24 cellular contexts compared by ENCODE assay signal in genomic region chr2:173215316-173215715, GRCh38.
DNase-seq lines count a peak whose midpoint lies in the region; ATAC-seq, FAIRE-seq and TF ChIP-seq lines count a peak whose summit lies in the region.
"Had no signal": no experiment of that assay in that cellular context is flagged by ENCODE, and none has a peak within 500 bp of the region (broad histone marks: within the 10 kb centered on the region; RNA-seq: fewer than 3 reads in every experiment).

No MANE protein-coding gene starts in this region.

- H3K4me3 Mint-ChIP-seq in MCF 10A (ENCODE audit: unreplicated experiment) (no peak overlapping the region), osteocyte (ENCODE audit: unreplicated experiment) (no peak overlapping the region)
- H3K4me3 Mint-ChIP-seq: CD8-positive, alpha-beta T cell had no signal

- TF ChIP-seq CTCF in Panc1 (IDR thresholded peaks at IDR 0.05) = no peak
- no peak for TF ChIP-seq CTCF in MCF 10A (IDR thresholded peaks at IDR 0.05; ENCODE audit: unreplicated experiment)
- TF ChIP-seq CTCF in gastroesophageal sphincter (IDR thresholded peaks at IDR 0.05) = no peak
- no peak for TF ChIP-seq CTCF in sigmoid colon (IDR thresholded peaks at IDR 0.05)
- no peak for TF ChIP-seq CTCF in osteocyte (IDR thresholded peaks at IDR 0.05)
- TF ChIP-seq CTCF in vagina (IDR thresholded peaks at IDR 0.05) = no peak

- in situ Hi-C loops in Panc1 (cut with HindIII; ENCODE audit: low pct_unique_long_range_greater_than_20kb, low sequenced_read_pairs) = no loop called here

- no peak overlapping the region for H3K4me3 ChIP-seq in Panc1 (ENCODE audit: low read depth in 2 of 2, low read length in 2 of 2)
- H3K4me3 ChIP-seq in gastroesophageal sphincter = no peak overlapping the region
- H3K4me3 ChIP-seq in sigmoid colon = no peak overlapping the region
- H3K4me3 ChIP-seq in vagina = no peak overlapping the region
- H3K4me3 ChIP-seq: GM12878, SJSA1 had no signal

- POLR2A ChIA-PET in Panc1 (lab: Charles Lee) (interaction anchor here (0.6 kb wide), 1 partner anchor 485 kb away, joined by 4 read pairs; no protein-coding TSS in a partner anchor), MCF 10A (lab: Yijun Ruan, JAX) (interaction anchor here (0.6 to 2.4 kb wide), 4 partner anchors 33 to 143 kb away, joined by 3 to 8 read pairs (median 3); no protein-coding TSS in a partner anchor)

- H3K27ac ChIP-seq in Panc1 (ENCODE audit: low read length) (peak overlapping the region; percentile 74), gastroesophageal sphincter (peak overlapping the region; percentile 66 to 82 (median 70)), sigmoid colon (peak overlapping the region; percentile 66 to 84 (median 69)), vagina (no peak overlapping the region)
- H3K27ac ChIP-seq: C4-2B, SJSA1 had no signal

- H3K9me3 ChIP-seq in Panc1 (ENCODE audit: control insufficient read depth, insufficient read depth, low read depth, low read length) (no peaks in the 10 kb centered on the region), gastroesophageal sphincter (no peaks in the 10 kb centered on the region), sigmoid colon (no peaks in the 10 kb centered on the region), vagina (no peaks in the 10 kb centered on the region)
- H3K9me3 ChIP-seq: SJSA1 had no signal

- CTCF ChIA-PET in Panc1 (lab: Charles Lee) (no interaction called here), MCF 10A (lab: Yijun Ruan, JAX) (interaction anchor here (0.6 to 13.2 kb wide), 2 partner anchors 189 to 499 kb away, joined by 3 to 237 read pairs; no protein-coding TSS in a partner anchor)

- intact Hi-C loops in Panc1 (cut with micrococcal nuclease; ENCODE audit: unreplicated experiment) = no loop called here
- intact Hi-C loops in MCF 10A (cut with micrococcal nuclease) = loop anchor here (10.0 kb wide), 1 partner anchor 411 kb away; no protein-coding TSS in a partner anchor
- intact Hi-C loops in sigmoid colon (cut with DNase I) = loop anchor here (10.0 kb wide), 1 partner anchor 411 kb away; no protein-coding TSS in a partner anchor
- intact Hi-C loops in vagina (cut with DNase I) = no loop called here

- DNase-seq in Panc1 (ENCODE audit: low read depth, low spot score) (no peak), MCF 10A (ENCODE audit: unreplicated experiment) (no peak), sigmoid colon (no peak), GM12892 (ENCODE audit: insufficient read length) (no peak), osteocyte (ENCODE audit: extremely low spot score, unreplicated experiment) (no peak), vagina (ENCODE audit: extremely low spot score in 2 of 2) (no peak)
- DNase-seq: CD8-positive, alpha-beta T cell; DMS 273 treated with DMSO at 0.1 percent for 48 hours; EL; GDM1; Kasumi-1; NCI-H1105; NCI-H1436 treated with DMSO at 0.1 percent for 48 hours; NCI-H446; NK-92 treated with Interleukin-12 subunit alpha and Interleukin-12 subunit beta, amount 100 ng/mL, for 24 hours; PC-3; Right ventricle myocardium superior had no signal

- H3K4me1 ChIP-seq in Panc1 (ENCODE audit: control insufficient read depth, insufficient read depth, low read length) (peaks cover 20% of the 10 kb centered on the region), gastroesophageal sphincter (peaks cover 8 to 82% (median 26%) of the 10 kb centered on the region in 3 donors), sigmoid colon (peaks cover 0 to 81% (median 69%) of the 10 kb centered on the region in 4 donors), vagina (peaks cover 16% of the 10 kb centered on the region)

- H3K27me3 Mint-ChIP-seq in MCF 10A (ENCODE audit: insufficient read depth, unreplicated experiment) (no peaks in the 10 kb centered on the region), osteocyte (ENCODE audit: unreplicated experiment) (no peaks in the 10 kb centered on the region)

- H3K27ac Mint-ChIP-seq in MCF 10A (ENCODE audit: low read depth, unreplicated experiment) (peak overlapping the region; percentile 27), osteocyte (ENCODE audit: unreplicated experiment) (no peak overlapping the region)
- H3K27ac Mint-ChIP-seq: CD8-positive, alpha-beta T cell had no signal

- TF ChIP-seq POLR2A in gastroesophageal sphincter (IDR thresholded peaks at IDR 0.05) (no peak), sigmoid colon (IDR thresholded peaks at IDR 0.05) (no peak), GM12892 (IDR thresholded peaks at IDR 0.05; ENCODE audit: low read depth, low read length) (no peak), vagina (IDR thresholded peaks at IDR 0.05) (no peak)

- FAIRE-seq in GM12892 (lab: Jason Lieb, UNC) = no peak
- FAIRE-seq: GM12878, H54, HepG2 had no signal

- BruUV-seq in Panc1 (replicated peaks; lab: Mats Ljungman, UMichigan) (no TSS peak), MCF 10A (replicated peaks; lab: Mats Ljungman, UMichigan) (no TSS peak)

- ATAC-seq in Panc1 (no peak), gastroesophageal sphincter (no peak)
- ATAC-seq in activated CD4-positive, CD25-positive, alpha-beta regulatory T cell treated with anti-CD3 and anti-CD28 coated beads, Interleukin-2, amount 50 U/mL, for 24 hours = no peak
- ATAC-seq: CD8-positive, alpha-beta T cell; GM12878; HepG2; PC-3 had no signal

- TF ChIP-seq EP300 in gastroesophageal sphincter (IDR thresholded peaks at IDR 0.05) = no peak
- no peak for TF ChIP-seq EP300 in sigmoid colon (IDR thresholded peaks at IDR 0.05)

- 86 to 89% methylated on average over 3 to 4 of the region's 4 CpGs for WGBS in gastroesophageal sphincter (ENCODE audit: low coverage in 1 of 2), 2 donors
- 92 to 95% methylated on average over 4 of the region's 4 CpGs for WGBS in sigmoid colon, 2 donors

- peaks cover 7% of the 10 kb centered on the region; the same call in 1 of the 2 replicates for H3K36me3 ChIP-seq in Panc1 (ENCODE audit: control insufficient read depth, insufficient read depth, low read length)
- peaks cover 0 to 8% of the 10 kb centered on the region in 2 donors for H3K36me3 ChIP-seq in gastroesophageal sphincter
- H3K36me3 ChIP-seq in sigmoid colon = no peaks in the 10 kb centered on the region
- no peaks in the 10 kb centered on the region for H3K36me3 ChIP-seq in vagina

- H3K36me3 Mint-ChIP-seq in MCF 10A (ENCODE audit: insufficient read depth, unreplicated experiment) (peaks cover 47% of the 10 kb centered on the region), osteocyte (ENCODE audit: unreplicated experiment) (peaks cover 10% of the 10 kb centered on the region)
- H3K36me3 Mint-ChIP-seq: CD8-positive, alpha-beta T cell had no signal

- peaks cover 9% of the 10 kb centered on the region for H3K4me1 Mint-ChIP-seq in MCF 10A (ENCODE audit: insufficient read depth, unreplicated experiment)
- H3K4me1 Mint-ChIP-seq in osteocyte (ENCODE audit: unreplicated experiment) = peaks cover 23% of the 10 kb centered on the region

- H3K27me3 ChIP-seq in Panc1 (ENCODE audit: control insufficient read depth, insufficient read depth, low read length) (no peaks in the 10 kb centered on the region), gastroesophageal sphincter (no peaks in the 10 kb centered on the region), sigmoid colon (no peaks in the 10 kb centered on the region), vagina (no peaks in the 10 kb centered on the region)
- H3K27me3 ChIP-seq: SJSA1 had no signal

- H3K9me3 Mint-ChIP-seq in MCF 10A (ENCODE audit: unreplicated experiment) (no peaks in the 10 kb centered on the region), osteocyte (ENCODE audit: unreplicated experiment) (no peaks in the 10 kb centered on the region)
- H3K9me3 Mint-ChIP-seq: CD8-positive, alpha-beta T cell had no signal

Comparison
In these comparisons a context has a peak if more than half of its experiments do, and no peak if none do; other contexts are left out.
1. intact Hi-C loops: an anchor here in MCF 10A (10.0 kb wide) and sigmoid colon (10.0 kb wide); none called in Panc1 and vagina.